9 cellular contexts compared by ENCODE assay signal in the genomic region with DNA sequence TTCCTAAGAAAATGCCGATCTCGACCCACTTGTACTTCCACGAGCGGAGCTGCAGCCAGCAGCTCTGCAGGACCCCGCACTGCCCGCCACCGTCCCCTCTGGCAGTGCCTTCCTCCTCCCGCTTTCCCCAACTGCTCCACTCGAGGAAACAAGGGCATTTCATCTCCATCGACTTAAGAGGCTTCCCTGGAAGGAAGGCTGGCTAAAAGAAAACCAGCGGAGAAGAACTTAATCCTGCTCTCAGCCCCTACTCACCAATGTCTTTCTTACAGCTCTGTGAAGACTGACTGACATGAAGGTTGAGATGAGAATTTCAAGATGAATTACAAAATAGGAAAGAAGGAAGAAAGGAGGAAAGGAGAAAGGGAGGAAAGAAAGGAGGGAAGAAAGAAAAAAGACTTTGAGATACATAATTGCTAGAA. TPM values are rescaled to one million over a fixed set of nuclear protein-coding genes. Genes with fewer than 3 reads are reported as not detected.
A peak's percentile ranks its signal among the peaks of the same experiment; 100 is the strongest.
DNase-seq lines count a peak whose midpoint lies in the region; TF ChIP-seq lines count a peak whose summit lies in the region.
"Had no signal": no experiment of that assay in that cellular context is flagged by ENCODE, and none has a peak within 500 bp of the region (broad histone marks: within the 10 kb centered on the region; RNA-seq: fewer than 3 reads in every experiment).

No MANE protein-coding gene starts in this region.

- H4K20me1 ChIP-seq in hepatocyte (ENCODE audit: insufficient read depth, poor library complexity, severe bottlenecking), result no peaks in the 10 kb centered on the region

- peaks cover 14% of the 10 kb centered on the region for H3K4me1 ChIP-seq in hepatocyte (ENCODE audit: insufficient read depth)

- peak overlapping the region; percentile 97 for H3K4me2 ChIP-seq in hepatocyte

- H3K4me3 ChIP-seq in H7 (ENCODE audit: insufficient read depth, low read depth, low read length), result peak overlapping the region; percentile 39; the same call in 1 of the 2 replicates
- peak overlapping the region; percentile 60 for H3K4me3 ChIP-seq in hepatocyte
- peak overlapping the region; percentile 39 to 56 (median 50) for H3K4me3 ChIP-seq in skin epidermis

- H3K9me2 ChIP-seq in hepatocyte (replicated peaks; ENCODE audit: insufficient read depth), result no peaks in the 10 kb centered on the region

- H3K27ac ChIP-seq in angular gyrus (ENCODE audit: low read depth, low read length), result peak overlapping the region; percentile 4
- no peak overlapping the region for H3K27ac ChIP-seq in hepatocyte
- H3K27ac ChIP-seq in skin epidermis, result peak overlapping the region in 15 of 21 experiments; percentile 1 to 85 (median 62)

- H3K27me3 ChIP-seq in H7 (ENCODE audit: control insufficient read depth, insufficient read depth, low read length), result peaks cover 82% of the 10 kb centered on the region
- peaks cover 95% of the 10 kb centered on the region for H3K27me3 ChIP-seq in hepatocyte

- H3K36me3 ChIP-seq in H7 (replicated peaks; ENCODE audit: control insufficient read depth, insufficient read depth, low read length) (no peaks in the 10 kb centered on the region), hepatocyte (replicated peaks; ENCODE audit: insufficient read depth, low read depth) (no peaks in the 10 kb centered on the region)

- H3K9me3 ChIP-seq in hepatocyte (ENCODE audit: low read depth), result no peaks in the 10 kb centered on the region

- DNase-seq in H7 (no peak), hepatocyte (ENCODE audit: low spot score) (no peak), ureter (ENCODE audit: low spot score) (no peak), MV-4-11 (lab: John Stamatoyannopoulos, UW) (no peak), mesenteric fat pad (ENCODE audit: low spot score) (no peak)
- no peak for DNase-seq in NK-92 treated with Interleukin-12 subunit alpha and Interleukin-12 subunit beta, amount 100 ng/mL, for 24 hours (lab: John Stamatoyannopoulos, UW)
- DNase-seq: activated CD4-positive, alpha-beta T cell treated with anti-CD3 and anti-CD28 coated beads for 4 hours had no signal

- H2AFZ ChIP-seq in hepatocyte, result peak overlapping the region; percentile 42

- WGBS in hepatocyte (ENCODE audit: low lambda C conversion rate, missing lambda C conversion rate), result 17% methylated on average over 11 of the region's 11 CpGs

- H3K79me2 ChIP-seq in hepatocyte, result no peaks in the 10 kb centered on the region

- no peak for TF ChIP-seq CTCF in hepatocyte (IDR thresholded peaks at IDR 0.05; ENCODE audit: poor library complexity)

RNA-seq across cellular contexts. Expression of gene FOXC1, which starts 15.6 kb away (rescaled TPM):
- total RNA-seq in H7 (2014; rRNA removed; shearing (Covaris generic)), result 3.7 and 6.8 TPM in 2 replicates
- 1.1 and 1.2 TPM in 2 replicates for total RNA-seq in hepatocyte
- polyA plus RNA-seq in hepatocyte, result 0.60 and 1.1 TPM in 2 replicates
- total RNA-seq in ureter, result 41.9 TPM
- 7.6 TPM for total RNA-seq in mesenteric fat pad
